ENCODE assay signal across 34 cellular contexts in the genomic region with DNA sequence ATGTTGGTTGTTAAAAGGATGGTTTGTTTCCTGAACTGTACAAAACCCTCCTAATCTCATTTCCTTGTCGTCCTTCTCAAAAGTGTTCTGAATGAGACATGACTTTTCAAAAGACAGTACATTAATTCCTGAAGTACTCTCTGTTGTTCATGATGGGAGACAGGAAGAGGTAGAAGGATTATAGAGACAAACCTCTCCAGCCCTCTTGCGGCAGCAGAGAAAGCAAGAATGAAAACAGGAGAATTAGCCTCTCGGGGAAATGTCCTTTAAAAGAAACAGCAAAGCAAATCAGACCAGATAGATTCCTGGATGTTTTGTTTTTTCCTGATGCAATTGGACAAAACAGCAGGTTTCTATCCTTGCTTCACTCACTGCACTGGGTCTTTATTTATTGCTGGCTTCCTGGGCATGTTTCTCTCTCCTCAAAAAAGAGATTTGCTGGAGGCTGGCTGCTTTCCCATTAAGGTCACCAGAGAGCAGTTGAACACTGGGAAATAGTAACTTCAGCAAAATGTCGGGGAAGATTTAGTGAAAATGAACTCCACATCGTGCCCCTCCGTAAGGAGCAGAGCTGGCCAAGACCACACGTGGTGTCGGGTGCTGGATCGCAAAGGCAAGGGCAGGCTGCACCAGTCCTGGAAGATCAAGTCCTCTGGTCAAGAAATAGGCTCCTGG.
DNase-seq lines count a peak whose midpoint lies in the region; ATAC-seq and TF ChIP-seq lines count a peak whose summit lies in the region.
"Had no signal": no experiment of that assay in that cellular context is flagged by ENCODE, and none has a peak within 500 bp of the region (broad histone marks: within the 10 kb centered on the region; RNA-seq: fewer than 3 reads in every experiment).

No MANE protein-coding gene starts in this region.

- intact Hi-C loops in ovary (cut with DNase I), result no loop called here

- TF ChIP-seq POLR2A in ovary (IDR thresholded peaks at IDR 0.05), result no peak

- peak overlapping the region in 1 of 2 donors; percentile 51 for H3K27ac ChIP-seq in ovary
- H3K27ac ChIP-seq: ascending aorta, C4-2B, pancreas, RWPE1 had no signal

- ATAC-seq in omental fat pad (ENCODE audit: low FRiP score) (no peak), GM21447 (IDR thresholded peaks at IDR 0.05; ENCODE audit: unreplicated experiment) (no peak)
- ATAC-seq: activated CD4-positive, CD25-positive, alpha-beta regulatory T cell treated with anti-CD3 and anti-CD28 coated beads, Interleukin-2, amount 50 U/mL, for 24 hours; left lobe of liver; naive thymus-derived CD8-positive, alpha-beta T cell; pancreas; T-helper 17 cell had no signal

- no peaks in the 10 kb centered on the region for H3K9me3 ChIP-seq in ovary
- H3K9me3 ChIP-seq: ascending aorta, Caco-2, HAP-1, pancreas, SK-N-SH had no signal

- no peaks in the 10 kb centered on the region for H3K27me3 ChIP-seq in ovary
- H3K27me3 ChIP-seq: ascending aorta, pancreas had no signal

- TF ChIP-seq EP300 in ovary (IDR thresholded peaks at IDR 0.05), result no peak

- WGBS in ovary, 3 donors, result 6 to 13% (median 9%) methylated on average over 9 of the region's 9 CpGs

- no peaks in the 10 kb centered on the region for H3K36me3 ChIP-seq in ovary
- H3K36me3 ChIP-seq: ascending aorta, HAP-1, pancreas had no signal

- TF ChIP-seq CTCF in AG10803 (conservative IDR thresholded peaks at IDR 0.05; ENCODE audit: low read length) (peak; percentile 20; the same call in 1 of the 2 replicates), choroid plexus epithelial cell (conservative IDR thresholded peaks at IDR 0.05; ENCODE audit: low read depth, low read length) (peak; percentile 56), ovary (IDR thresholded peaks at IDR 0.05) (peak in 1 of 3 donors; percentile 44), omental fat pad (IDR thresholded peaks at IDR 0.05) (no peak)

- DNase-seq in AG10803 (ENCODE audit: low read depth), result no peak
- DNase-seq in choroid plexus epithelial cell (ENCODE audit: low read depth), result peak; percentile 46
- peak; percentile 11 for DNase-seq in iris pigment epithelial cell (ENCODE audit: low read depth)
- peak; percentile 41 to 78 (median 64) for DNase-seq in ovary
- DNase-seq in omental fat pad (ENCODE audit: low spot score), result no peak
- DNase-seq in activated CD4-positive, alpha-beta T cell treated with anti-CD3 and anti-CD28 coated beads, Interleukin-2, amount 50 U/mL, for 1 hour, result no peak
- DNase-seq in NCI-H345 treated with DMSO at 0.1 percent for 48 hours (lab: John Stamatoyannopoulos, UW; ENCODE audit: unreplicated experiment), result no peak
- DNase-seq: ACHN; activated CD4-positive, alpha-beta memory T cell treated with anti-CD3 and anti-CD28 coated beads, Interleukin-2, amount 10 ng/mL, durations not matched to agents 7 days and 5 days; activated effector memory CD4-positive, alpha-beta T cell treated with Interleukin-2 at 50 U/mL for 16 hours; activated naive CD8-positive, alpha-beta T cell treated with anti-CD3 and anti-CD28 coated beads for 36 hours; activated T-cell treated with anti-CD3 and anti-CD28 coated beads for 4 hours; Caco-2; DMS79; GF-D8; hippocampal formation; immature natural killer cell; midbrain; naive thymus-derived CD8-positive, alpha-beta T cell; NCI-H2029; NCI-H345; NCI-H748 treated with DMSO at 0.1 percent for 48 hours; pancreas; SK-N-SH; stimulated activated CD4-positive, alpha-beta T cell treated with anti-CD3 and anti-CD28 coated beads, Interleukin-4, amount 100 ng/mL, for 1 hour; T-helper 17 cell; trophoblast cell had no signal

- H3K4me1 ChIP-seq in ovary (ENCODE audit: insufficient read depth), result peaks cover 8% of the 10 kb centered on the region
- H3K4me1 ChIP-seq: ascending aorta, Caco-2, HAP-1, pancreas had no signal

- H3K4me3 ChIP-seq in AG10803 (ENCODE audit: low read length) (no peak overlapping the region), choroid plexus epithelial cell (ENCODE audit: low read depth, low read length) (no peak overlapping the region), ovary (no peak overlapping the region)
- H3K4me3 ChIP-seq: ascending aorta, HAP-1, pancreas had no signal

Comparison
In these comparisons a context has a peak if more than half of its experiments do, and no peak if none do; other contexts are left out.
1. DNase-seq: peak in choroid plexus epithelial cell (single experiment), iris pigment epithelial cell (single experiment) and ovary (5 of 5); none in AG10803 (single experiment), omental fat pad (single experiment), activated CD4-positive, alpha-beta T cell treated with anti-CD3 and anti-CD28 coated beads, Interleukin-2, amount 50 U/mL, for 1 hour (single experiment) and NCI-H345 treated with DMSO at 0.1 percent for 48 hours (single experiment).
2. CTCF ChIP-seq: peak in AG10803 (single experiment) and choroid plexus epithelial cell (single experiment); none in omental fat pad (0 of 3).